Comparison of ENCODE assay signal across 7 cellular contexts in the genomic region with DNA sequence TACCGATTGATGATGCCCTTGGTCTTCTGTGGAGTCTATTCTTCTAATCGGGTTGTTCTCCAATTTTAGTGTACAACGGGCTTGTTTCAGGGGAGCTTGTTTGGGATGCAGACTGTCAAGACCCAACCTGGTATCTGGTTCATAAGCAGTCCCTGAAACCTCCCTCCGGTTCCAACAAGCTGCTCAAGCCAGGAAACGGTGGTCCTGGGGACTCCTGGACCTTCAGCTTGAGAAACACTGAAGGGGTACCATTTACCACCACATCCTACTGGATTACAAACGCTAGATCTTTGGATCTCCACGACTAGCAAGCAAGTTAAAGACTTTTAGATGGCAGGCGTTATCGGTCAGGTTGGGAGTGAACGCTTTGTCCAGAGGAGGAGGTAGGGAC. TPM values are rescaled to one million over a fixed set of nuclear protein-coding genes. Genes with fewer than 3 reads are reported as not detected.
DNase-seq lines count a peak whose midpoint lies in the region; ATAC-seq and TF ChIP-seq lines count a peak whose summit lies in the region.

No MANE protein-coding gene starts in this region.

- no peaks in the 10 kb centered on the region; the same call in 2 of the 3 replicates for H3K9me3 Mint-ChIP-seq in GM23338

- H3K4me1 Mint-ChIP-seq in GM23338: peaks cover 19% of the 10 kb centered on the region

- H3K4me3 ChIP-seq in GM23338: peak overlapping the region; percentile 93
- H3K4me3 ChIP-seq in Peyer's patch: peak overlapping the region; percentile 62 to 81 (median 73)
- peak overlapping the region; percentile 57 to 92 for H3K4me3 ChIP-seq in gastroesophageal sphincter
- H3K4me3 ChIP-seq in skin epidermis: peak overlapping the region; percentile 54 to 75 (median 63)

- 58 to 68% methylated on average over 6 to 9 of the region's 10 CpGs for WGBS in gastroesophageal sphincter (ENCODE audit: low coverage in 1 of 2), 2 donors

- TF ChIP-seq EP300 in gastroesophageal sphincter (IDR thresholded peaks at IDR 0.05): no peak

- H3K9me2 ChIP-seq in GM23338 (ENCODE audit: insufficient read depth): no peaks in the 10 kb centered on the region

- peaks cover 31% of the 10 kb centered on the region for H3K27me3 Mint-ChIP-seq in GM23338 (ENCODE audit: insufficient read depth, low read depth, poor library complexity)

- DNase-seq in GM23338 (ENCODE audit: low spot score) (no peak), Peyer's patch (no peak), HPDE6-E6E7 (ENCODE audit: extremely low spot score) (no peak), mucosa of gallbladder (ENCODE audit: low spot score) (no peak)

- TF ChIP-seq POLR2A in Peyer's patch (IDR thresholded peaks at IDR 0.05): no peak
- TF ChIP-seq POLR2A in gastroesophageal sphincter (IDR thresholded peaks at IDR 0.05): no peak

- peaks cover 46% of the 10 kb centered on the region for H3K27me3 ChIP-seq in GM23338 (ENCODE audit: insufficient read depth)
- H3K27me3 ChIP-seq in Peyer's patch: no peaks in the 10 kb centered on the region
- no peaks in the 10 kb centered on the region for H3K27me3 ChIP-seq in gastroesophageal sphincter

- peak overlapping the region; percentile 85; the same call in 1 of the 2 replicates for H2AFZ ChIP-seq in GM23338

- peak overlapping the region; percentile 82 for H3K4me3 Mint-ChIP-seq in GM23338

- H3K4me1 ChIP-seq in GM23338 (ENCODE audit: insufficient read depth): peaks cover 24% of the 10 kb centered on the region
- peaks cover 0 to 20% (median 6%) of the 10 kb centered on the region in 4 donors for H3K4me1 ChIP-seq in Peyer's patch
- peaks cover 0 to 68% (median 6%) of the 10 kb centered on the region in 3 donors for H3K4me1 ChIP-seq in gastroesophageal sphincter

- TF ChIP-seq CTCF in GM23338 (conservative IDR thresholded peaks at IDR 0.05; ENCODE audit: low read depth in 2 of 2) (no peak), Peyer's patch (IDR thresholded peaks at IDR 0.05) (no peak), gastroesophageal sphincter (IDR thresholded peaks at IDR 0.05) (no peak)

- no peaks in the 10 kb centered on the region; the same call in 2 of the 3 replicates for H3K36me3 Mint-ChIP-seq in GM23338 (ENCODE audit: low read depth)

- H3F3A ChIP-seq in GM23338 (replicated peaks; ENCODE audit: low read depth): peaks cover 7% of the 10 kb centered on the region; the same call in 1 of the 2 replicates

- no peaks in the 10 kb centered on the region for H4K20me1 ChIP-seq in GM23338 (replicated peaks; ENCODE audit: insufficient read depth)

- H3K27ac ChIP-seq in GM23338 (ENCODE audit: low read depth) (no peak overlapping the region), Peyer's patch (peak overlapping the region; percentile 57 to 93 (median 86)), gastroesophageal sphincter (peak overlapping the region; percentile 8 to 93 (median 91)), skin epidermis (peak overlapping the region in 15 of 21 experiments; percentile 5 to 87 (median 69))

- peak overlapping the region; percentile 99 for H3K4me2 ChIP-seq in GM23338

- no peak overlapping the region for H3K27ac Mint-ChIP-seq in GM23338

- H3K79me2 ChIP-seq in GM23338 (replicated peaks; ENCODE audit: insufficient read depth): no peaks in the 10 kb centered on the region

- H3K36me3 ChIP-seq in GM23338 (ENCODE audit: insufficient read depth) (no peaks in the 10 kb centered on the region), Peyer's patch (no peaks in the 10 kb centered on the region), gastroesophageal sphincter (no peaks in the 10 kb centered on the region)

- H3K9me3 ChIP-seq in Peyer's patch (no peaks in the 10 kb centered on the region), gastroesophageal sphincter (no peaks in the 10 kb centered on the region)

- ATAC-seq in GM23338 (no peak), gastroesophageal sphincter (no peak), HG02588 (IDR thresholded peaks at IDR 0.05; ENCODE audit: unreplicated experiment) (no peak)

TF ChIP-seq in GM23338, 12 proteins besides CTCF, POLR2A, EP300 and RAD21 (continues in another document):
- TF ChIP-seq, protein P1, sequence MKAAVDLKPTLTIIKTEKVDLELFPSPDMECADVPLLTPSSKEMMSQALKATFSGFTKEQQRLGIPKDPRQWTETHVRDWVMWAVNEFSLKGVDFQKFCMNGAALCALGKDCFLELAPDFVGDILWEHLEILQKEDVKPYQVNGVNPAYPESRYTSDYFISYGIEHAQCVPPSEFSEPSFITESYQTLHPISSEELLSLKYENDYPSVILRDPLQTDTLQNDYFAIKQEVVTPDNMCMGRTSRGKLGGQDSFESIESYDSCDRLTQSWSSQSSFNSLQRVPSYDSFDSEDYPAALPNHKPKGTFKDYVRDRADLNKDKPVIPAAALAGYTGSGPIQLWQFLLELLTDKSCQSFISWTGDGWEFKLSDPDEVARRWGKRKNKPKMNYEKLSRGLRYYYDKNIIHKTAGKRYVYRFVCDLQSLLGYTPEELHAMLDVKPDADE (IDR thresholded peaks at IDR 0.05): no peak
- no peak for TF ChIP-seq EZH2 (IDR thresholded peaks at IDR 0.05; ENCODE audit: low read depth, unreplicated experiment)
- TF ChIP-seq EZH2phosphoT487 (IDR thresholded peaks at IDR 0.05; ENCODE audit: unreplicated experiment): no peak
- no peak for TF ChIP-seq POLR2AphosphoS5 (IDR thresholded peaks at IDR 0.05; ENCODE audit: low read depth)
- TF ChIP-seq ZNF114 (CRISPR knock-in tag; IDR thresholded peaks at IDR 0.05): no peak
- no peak for TF ChIP-seq STAT1 (IDR thresholded peaks at IDR 0.05; ENCODE audit: unreplicated experiment)
- no peak for TF ChIP-seq ZNF331 (CRISPR knock-in tag; IDR thresholded peaks at IDR 0.05; ENCODE audit: low read depth)
- no peak for TF ChIP-seq NANOG (IDR thresholded peaks at IDR 0.05; ENCODE audit: borderline replicate concordance)
- no peak for TF ChIP-seq CREB1 (CRISPR knock-in tag; IDR thresholded peaks at IDR 0.05; ENCODE audit: low read depth)
- no peak for TF ChIP-seq JUNB (IDR thresholded peaks at IDR 0.05; ENCODE audit: unreplicated experiment)
- TF ChIP-seq, protein P2, sequence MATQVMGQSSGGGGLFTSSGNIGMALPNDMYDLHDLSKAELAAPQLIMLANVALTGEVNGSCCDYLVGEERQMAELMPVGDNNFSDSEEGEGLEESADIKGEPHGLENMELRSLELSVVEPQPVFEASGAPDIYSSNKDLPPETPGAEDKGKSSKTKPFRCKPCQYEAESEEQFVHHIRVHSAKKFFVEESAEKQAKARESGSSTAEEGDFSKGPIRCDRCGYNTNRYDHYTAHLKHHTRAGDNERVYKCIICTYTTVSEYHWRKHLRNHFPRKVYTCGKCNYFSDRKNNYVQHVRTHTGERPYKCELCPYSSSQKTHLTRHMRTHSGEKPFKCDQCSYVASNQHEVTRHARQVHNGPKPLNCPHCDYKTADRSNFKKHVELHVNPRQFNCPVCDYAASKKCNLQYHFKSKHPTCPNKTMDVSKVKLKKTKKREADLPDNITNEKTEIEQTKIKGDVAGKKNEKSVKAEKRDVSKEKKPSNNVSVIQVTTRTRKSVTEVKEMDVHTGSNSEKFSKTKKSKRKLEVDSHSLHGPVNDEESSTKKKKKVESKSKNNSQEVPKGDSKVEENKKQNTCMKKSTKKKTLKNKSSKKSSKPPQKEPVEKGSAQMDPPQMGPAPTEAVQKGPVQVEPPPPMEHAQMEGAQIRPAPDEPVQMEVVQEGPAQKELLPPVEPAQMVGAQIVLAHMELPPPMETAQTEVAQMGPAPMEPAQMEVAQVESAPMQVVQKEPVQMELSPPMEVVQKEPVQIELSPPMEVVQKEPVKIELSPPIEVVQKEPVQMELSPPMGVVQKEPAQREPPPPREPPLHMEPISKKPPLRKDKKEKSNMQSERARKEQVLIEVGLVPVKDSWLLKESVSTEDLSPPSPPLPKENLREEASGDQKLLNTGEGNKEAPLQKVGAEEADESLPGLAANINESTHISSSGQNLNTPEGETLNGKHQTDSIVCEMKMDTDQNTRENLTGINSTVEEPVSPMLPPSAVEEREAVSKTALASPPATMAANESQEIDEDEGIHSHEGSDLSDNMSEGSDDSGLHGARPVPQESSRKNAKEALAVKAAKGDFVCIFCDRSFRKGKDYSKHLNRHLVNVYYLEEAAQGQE (IDR thresholded peaks at IDR 0.05; ENCODE audit: unreplicated experiment): no peak

RNA-seq across cellular contexts. Expression of a gene that starts 2.0 kb away (rescaled TPM):
- total RNA-seq in GM23338 (2014; rRNA removed; shearing (Covaris generic)): 4.0 and 7.3 TPM in 2 replicates
- polyA plus RNA-seq in GM23338 (2016; fragmentation: Nextera tagmentation; extraction: Ambion mirVana): 1.1 and 1.2 TPM in 2 replicates
- total RNA-seq in Peyer's patch: 10 to 100 TPM; 16.2 to 54.5 (median 20.7) TPM
- 10 to 100 TPM; 31.2 to 41.7 (median 32.7) TPM for total RNA-seq in gastroesophageal sphincter
- total RNA-seq in mucosa of gallbladder: 18.5 TPM

RNA-seq across cellular contexts. Expression of a gene that starts 49.5 kb away (rescaled TPM):
- 31.0 and 36.3 TPM in 2 replicates for total RNA-seq in GM23338 (2014; rRNA removed; shearing (Covaris generic))
- polyA plus RNA-seq in GM23338 (2016; fragmentation: Nextera tagmentation; extraction: Ambion mirVana): 20.3 and 23.7 TPM in 2 replicates
- 10 to 100 TPM in 3 of 4 donors, 1 to 10 TPM in 1; 7.4 to 33.2 (median 31.6) TPM for total RNA-seq in Peyer's patch
- 10 to 100 TPM; 36.9 to 67.3 (median 51.2) TPM for total RNA-seq in gastroesophageal sphincter
- 59.4 TPM for total RNA-seq in mucosa of gallbladder
